1 cellular context compared by ENCODE assay signal in genomic region chr2:46296840-46297545, GRCh38.
TF ChIP-seq lines count a peak whose summit lies in the region.

EPAS1 (plus strand) TSS chr2:46297407; CDS start chr2:46297912, 505 bp downstream.

TF ChIP-seq in HepG2, 621 proteins besides CTCF, POLR2A, EP300 and RAD21 (continued from another document and continues in another):
- TF ChIP-seq ZBED4 (CRISPR knock-in tag; IDR thresholded peaks at IDR 0.05; ENCODE audit: borderline replicate concordance) (peak; percentile 70; the same call in 1 of the 2 replicates), CREM (IDR thresholded peaks at IDR 0.05) (no peak), CREM (CRISPR knock-in tag; IDR thresholded peaks at IDR 0.05) (no peak), NFAT5 (CRISPR knock-in tag; IDR thresholded peaks at IDR 0.05) (peak; percentile 47; the same call in 1 of the 2 replicates), ASH2L (IDR thresholded peaks at IDR 0.05; ENCODE audit: insufficient read length, low read depth, low read length) (peak; percentile 3), SAP130 (CRISPR knock-in tag; IDR thresholded peaks at IDR 0.05; ENCODE audit: low read depth) (peak; percentile 68; the same call in 1 of the 2 replicates), SMC3 (IDR thresholded peaks at IDR 0.05; ENCODE audit: low read length) (no peak), FOXA3 (CRISPR knock-in tag; IDR thresholded peaks at IDR 0.05) (peak; percentile 40; the same call in 1 of the 2 replicates), NFYC (CRISPR knock-in tag; IDR thresholded peaks at IDR 0.05) (peak; percentile 48), ARHGAP35 (CRISPR knock-in tag; IDR thresholded peaks at IDR 0.05; ENCODE audit: borderline replicate concordance) (peak; percentile 74), ZSCAN5A (CRISPR knock-in tag; IDR thresholded peaks at IDR 0.05; ENCODE audit: borderline replicate concordance) (no peak), ATF7-NPFF (CRISPR knock-in tag; IDR thresholded peaks at IDR 0.05; ENCODE audit: low read depth) (peak; percentile 44; the same call in 1 of the 2 replicates), PITX1 (CRISPR knock-in tag; IDR thresholded peaks at IDR 0.05) (no peak), JUN (CRISPR knock-in tag; IDR thresholded peaks at IDR 0.05) (no peak), ZNF746 (CRISPR knock-in tag; IDR thresholded peaks at IDR 0.05) (no peak; the same call in none of the 2 replicates), REST (IDR thresholded peaks at IDR 0.05; ENCODE audit: borderline replicate concordance in 1 of 2, low read depth in 1 of 2, low read length in 2 of 2) (peak in 1 of 2 experiments; percentile 82; a peak in 2 of 4 replicates), PBX2 (CRISPR knock-in tag; IDR thresholded peaks at IDR 0.05) (no peak), GMEB2 (CRISPR knock-in tag; IDR thresholded peaks at IDR 0.05; ENCODE audit: low read depth) (no peak), ZNF446 (CRISPR knock-in tag; IDR thresholded peaks at IDR 0.05) (peak; percentile 12; the same call in 1 of the 2 replicates), ZFY (CRISPR knock-in tag; IDR thresholded peaks at IDR 0.05) (peak; percentile 71), TAF1 (CRISPR knock-in tag; IDR thresholded peaks at IDR 0.05) (peak; percentile 89), TP53 (CRISPR knock-in tag; conservative IDR thresholded peaks at IDR 0.05) (0 out of 2 replicates have a peak, but pooled peaks have one; percentile 58), ZNF629 (CRISPR knock-in tag; conservative IDR thresholded peaks at IDR 0.05) (0 out of 2 replicates have a peak, but pooled peaks have one; percentile 36), HNRNPK (IDR thresholded peaks at IDR 0.05; ENCODE audit: low read depth, low read length, poor library complexity, severe bottlenecking) (no peak), STAT6 (CRISPR knock-in tag; IDR thresholded peaks at IDR 0.05; ENCODE audit: borderline replicate concordance) (0 out of 2 replicates have a peak, but pooled peaks have one; percentile 41), RFX3 (CRISPR knock-in tag; IDR thresholded peaks at IDR 0.05) (no peak), ESRRA (CRISPR knock-in tag; IDR thresholded peaks at IDR 0.05; ENCODE audit: low read depth) (peak; percentile 56; the same call in 1 of the 2 replicates), ZMYM3 (CRISPR knock-in tag; IDR thresholded peaks at IDR 0.05) (no peak), RXRA (CRISPR knock-in tag; IDR thresholded peaks at IDR 0.05) (no peak), HBP1 (CRISPR knock-in tag; IDR thresholded peaks at IDR 0.05; ENCODE audit: low read depth) (0 out of 2 replicates have a peak, but pooled peaks have one; percentile 11), ZNF614 (CRISPR knock-in tag; IDR thresholded peaks at IDR 0.05; ENCODE audit: borderline replicate concordance) (peak; percentile 75; the same call in 1 of the 2 replicates), ZNF484 (CRISPR knock-in tag; IDR thresholded peaks at IDR 0.05; ENCODE audit: borderline replicate concordance, low read depth) (no peak), SMAD9 (CRISPR knock-in tag; IDR thresholded peaks at IDR 0.05) (no peak), PHF5A (CRISPR knock-in tag; IDR thresholded peaks at IDR 0.05; ENCODE audit: low read depth, unreplicated experiment) (no peak), DRAP1 (CRISPR knock-in tag; IDR thresholded peaks at IDR 0.05) (peak; percentile 67), ZMYM2 (CRISPR knock-in tag; IDR thresholded peaks at IDR 0.05) (0 out of 2 replicates have a peak, but pooled peaks have one; percentile 13), STAT5B (CRISPR knock-in tag; IDR thresholded peaks at IDR 0.05) (peak; percentile 28; the same call in 1 of the 2 replicates)
